In the genomic region with DNA sequence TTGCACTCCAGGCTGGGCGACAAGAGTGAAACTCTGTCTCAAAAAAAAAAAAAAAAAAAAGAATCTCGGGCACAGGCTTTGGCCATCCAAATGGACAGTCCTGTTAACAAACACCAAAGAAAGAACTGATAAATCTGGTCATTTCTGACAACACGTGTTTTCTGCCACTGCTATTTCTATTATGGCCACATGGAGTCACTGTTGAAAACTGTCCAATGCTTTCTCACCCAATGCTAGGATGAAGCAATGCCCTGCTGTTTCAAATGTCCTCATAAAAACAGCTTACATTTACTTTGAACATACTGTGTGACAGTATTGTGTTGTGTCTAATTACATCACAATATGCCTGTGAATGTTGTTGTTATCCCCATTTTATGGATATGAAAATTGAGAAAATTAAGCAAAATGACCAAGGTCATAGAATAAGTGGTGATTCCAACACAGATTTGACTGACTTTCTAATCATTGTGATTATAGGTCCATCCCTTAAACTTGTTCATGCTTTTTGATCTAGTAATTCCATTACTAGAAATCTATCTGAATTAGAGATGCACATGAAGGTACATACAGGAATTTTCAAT, we compare ENCODE assay signal across 7 cellular contexts. TPM values are rescaled to one million over a fixed set of nuclear protein-coding genes. Genes with fewer than 3 reads are reported as not detected.
DNase-seq lines count a peak whose midpoint lies in the region; ATAC-seq, FAIRE-seq and TF ChIP-seq lines count a peak whose summit lies in the region.

No MANE protein-coding gene starts in this region.

- no peaks in the 10 kb centered on the region for H3K9me3 ChIP-seq in colonic mucosa
- no peaks in the 10 kb centered on the region for H3K9me3 ChIP-seq in lung (ENCODE audit: control insufficient read depth in 2 of 2, insufficient read depth in 1 of 2, low read length in 1 of 2)

- WGBS in lung, 2 donors: 30 to 35% methylated on average over 3 of the region's 3 CpGs

- H3K9ac ChIP-seq in colonic mucosa (ENCODE audit: low read depth in 2 of 2, low read length in 2 of 2): no peak overlapping the region

- TF ChIP-seq CTCF in colonic mucosa (IDR thresholded peaks at IDR 0.05) (peak; percentile 72), lung (IDR thresholded peaks at IDR 0.05; ENCODE audit: control extremely low read depth, extremely low read depth) (peak; percentile 90)

- intact Hi-C loops in colonic mucosa (cut with DNase I): loop anchor here (2.0 kb wide), 1 partner anchor 121 kb away; no protein-coding TSS in a partner anchor

- ATAC-seq in lung (ENCODE audit: insufficient read depth, low FRiP score): peak; percentile 53
- no peak for ATAC-seq in HG02884 (IDR thresholded peaks at IDR 0.05; ENCODE audit: unreplicated experiment)
- no peak for ATAC-seq in GM21529 (IDR thresholded peaks at IDR 0.05; ENCODE audit: unreplicated experiment)

- H3K36me3 ChIP-seq in colonic mucosa (no peaks in the 10 kb centered on the region), lung (ENCODE audit: control insufficient read depth in 2 of 2, insufficient read depth in 2 of 2, low read length in 2 of 2) (no peaks in the 10 kb centered on the region)

- FAIRE-seq in H54 (lab: Jason Lieb, UNC): peak; percentile 97

- H3K27me3 ChIP-seq in colonic mucosa (no peaks in the 10 kb centered on the region), lung (ENCODE audit: control insufficient read depth, insufficient read depth) (no peaks in the 10 kb centered on the region)

- H3K4me3 ChIP-seq in colonic mucosa (no peak overlapping the region), lung (no peak overlapping the region)

- H3K27ac ChIP-seq in colonic mucosa (no peak overlapping the region), lung (ENCODE audit: low read depth in 1 of 2, low read length in 1 of 2) (no peak overlapping the region)

- H3K4me1 ChIP-seq in colonic mucosa (no peaks in the 10 kb centered on the region), lung (ENCODE audit: control insufficient read depth in 2 of 2, insufficient read depth in 2 of 2, low read length in 2 of 2) (peaks cover 0 to 3% of the 10 kb centered on the region in 2 donors)

- no peak for TF ChIP-seq POLR2A in H54 (IDR thresholded peaks at IDR 0.05; ENCODE audit: low read depth, low read length)

- DNase-seq in EL (peak; percentile 60), H54 (ENCODE audit: insufficient read length, low spot score) (no peak), NOMO-1 treated with dmso at 0.1 percent for 144 hours (lab: John Stamatoyannopoulos, UW; ENCODE audit: unreplicated experiment) (peak; percentile 39), colonic mucosa (peak; percentile 56), lung (ENCODE audit: low spot score) (no peak)

RNA-seq across cellular contexts. Expression of a gene that starts 19.9 kb away (rescaled TPM):
- total RNA-seq in colonic mucosa: 10 to 100 TPM in 1 of 2 donors, 1 to 10 TPM in 1; 6.8 to 12.6 TPM
- total RNA-seq in lung: 10 to 100 TPM; 49.3 to 51.7 TPM
- polyA plus RNA-seq in lung: 10 to 100 TPM; 37.0 to 77.9 TPM

Comparison
In these comparisons a context has a peak if more than half of its experiments do, and no peak if none do; other contexts are left out.
1. DNase-seq: peak in EL (single experiment), NOMO-1 treated with dmso at 0.1 percent for 144 hours (single experiment) and colonic mucosa (single experiment); none in H54 (single experiment) and lung (single experiment).